Comparison of ENCODE assay signal across 3 cellular contexts in genomic region chr1:78630600-78630999, GRCh38.
TF ChIP-seq lines count a peak whose summit lies in the region.

No MANE protein-coding gene starts in this region.

TF ChIP-seq in SK-N-SH treated with all-trans-retinoic acid at 6 μM for 48 hours, 23 proteins besides CTCF, POLR2A, EP300 and RAD21:
- no peak for TF ChIP-seq ZFP3 (CRISPR knock-in tag; IDR thresholded peaks at IDR 0.05)
- TF ChIP-seq CSDC2 (CRISPR knock-in tag; IDR thresholded peaks at IDR 0.05) = no peak
- no peak for TF ChIP-seq SNAI2 (CRISPR knock-in tag; IDR thresholded peaks at IDR 0.05)
- no peak for TF ChIP-seq TSHZ2 (CRISPR knock-in tag; IDR thresholded peaks at IDR 0.05)
- TF ChIP-seq TCF4 (CRISPR knock-in tag; IDR thresholded peaks at IDR 0.05; ENCODE audit: borderline replicate concordance) = no peak
- peak; percentile 84 for TF ChIP-seq ZC3H10 (CRISPR knock-in tag; IDR thresholded peaks at IDR 0.05)
- peak; percentile 86 for TF ChIP-seq ISL1 (CRISPR knock-in tag; IDR thresholded peaks at IDR 0.05)
- TF ChIP-seq RARB (CRISPR knock-in tag; IDR thresholded peaks at IDR 0.05) = no peak; the same call in 1 of the 2 replicates
- no peak for TF ChIP-seq OSR1 (CRISPR knock-in tag; IDR thresholded peaks at IDR 0.05)
- peak; percentile 69 for TF ChIP-seq TOX (CRISPR knock-in tag; IDR thresholded peaks at IDR 0.05; ENCODE audit: borderline replicate concordance)

TF ChIP-seq in SK-N-SH, 30 proteins besides CTCF, POLR2A, EP300 and RAD21:
- TF ChIP-seq NRF1 (IDR thresholded peaks at IDR 0.05; ENCODE audit: low read depth, low read length) (no peak), USF1 (IDR thresholded peaks at IDR 0.05; ENCODE audit: borderline replicate concordance, low read depth) (no peak), YY1 (IDR thresholded peaks at IDR 0.05; ENCODE audit: low read depth) (no peak), RCOR1 (IDR thresholded peaks at IDR 0.05; ENCODE audit: low read length) (no peak), FOXJ3 (CRISPR knock-in tag; IDR thresholded peaks at IDR 0.05) (no peak), MAX (IDR thresholded peaks at IDR 0.05; ENCODE audit: low read depth) (no peak), CHD2 (IDR thresholded peaks at IDR 0.05; ENCODE audit: low read length, partially characterized antibody) (no peak), PBX3 (IDR thresholded peaks at IDR 0.05) (no peak), REST (IDR thresholded peaks at IDR 0.05; ENCODE audit: low read depth, low read length) (no peak), GABPA (IDR thresholded peaks at IDR 0.05; ENCODE audit: low read depth) (no peak), USF2 (IDR thresholded peaks at IDR 0.05; ENCODE audit: borderline replicate concordance, low read depth, low read length) (no peak), NFIC (IDR thresholded peaks at IDR 0.05; ENCODE audit: borderline replicate concordance) (no peak), RFX5 (IDR thresholded peaks at IDR 0.05; ENCODE audit: low read length) (no peak), POLR2AphosphoS5 (IDR thresholded peaks at IDR 0.05; ENCODE audit: low read depth, low read length) (no peak), ELF1 (IDR thresholded peaks at IDR 0.05) (no peak), SMC3 (IDR thresholded peaks at IDR 0.05; ENCODE audit: low read depth, low read length) (no peak), SIN3A (IDR thresholded peaks at IDR 0.05; ENCODE audit: borderline replicate concordance, low read depth, low read length) (no peak), EZH2phosphoT487 (IDR thresholded peaks at IDR 0.05; ENCODE audit: borderline replicate concordance, low read depth) (no peak), FOXM1 (IDR thresholded peaks at IDR 0.05; ENCODE audit: low read depth) (no peak), MEF2A (IDR thresholded peaks at IDR 0.05; ENCODE audit: borderline replicate concordance, low read depth) (no peak)

TF ChIP-seq in GM12878, 131 proteins besides CTCF, POLR2A, EP300 and RAD21:
- TF ChIP-seq CEBPZ (IDR thresholded peaks at IDR 0.05; ENCODE audit: low read depth, low read length) = no peak
- no peak for TF ChIP-seq CEBPB (IDR thresholded peaks at IDR 0.05; ENCODE audit: borderline replicate concordance in 1 of 2, low read depth in 2 of 2, low read length in 2 of 2)
- TF ChIP-seq ESRRA (IDR thresholded peaks at IDR 0.05; ENCODE audit: low read length) = no peak
- no peak for TF ChIP-seq KLF5 (IDR thresholded peaks at IDR 0.05; ENCODE audit: partially characterized antibody)
TF ChIP-seq in GM12878: peak in this region for 0.
